Comparison of ENCODE assay signal across 9 cellular contexts in the genomic region with DNA sequence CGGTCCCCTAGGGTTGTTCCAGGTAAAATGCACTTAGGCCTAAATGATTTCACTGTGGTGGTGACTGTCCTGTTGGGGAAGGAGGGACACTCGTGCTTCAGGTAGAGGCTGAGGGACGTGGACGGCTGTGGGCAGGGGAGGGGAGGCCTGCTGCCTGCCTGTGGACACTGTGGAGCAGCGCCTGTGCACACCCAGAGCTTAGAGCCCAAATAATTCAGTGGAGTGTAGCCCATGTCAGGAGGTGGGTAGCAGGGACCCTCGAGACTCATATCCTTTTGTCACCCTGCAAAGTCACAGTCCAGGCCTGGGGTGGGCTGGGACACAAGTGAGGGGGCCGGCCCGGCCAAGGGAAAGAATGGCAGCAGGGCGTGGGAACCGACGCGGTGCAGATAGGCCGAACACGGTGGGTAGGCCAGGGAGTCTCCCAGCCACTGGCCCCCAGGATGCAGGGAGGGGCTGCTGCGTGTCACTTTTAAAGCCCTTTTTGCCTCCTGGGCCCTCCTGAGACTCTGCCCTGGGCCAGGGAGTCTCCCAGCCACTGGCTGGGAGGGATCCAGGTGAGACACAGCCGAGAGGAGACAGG. TPM values are rescaled to one million over a fixed set of nuclear protein-coding genes. Genes with fewer than 3 reads are reported as not detected.
A peak's percentile ranks its signal among the peaks of the same experiment; 100 is the strongest.
DNase-seq lines count a peak whose midpoint lies in the region; ATAC-seq, FAIRE-seq and TF ChIP-seq lines count a peak whose summit lies in the region.
"Had no signal": no experiment of that assay in that cellular context is flagged by ENCODE, and none has a peak within 500 bp of the region (broad histone marks: within the 10 kb centered on the region; RNA-seq: fewer than 3 reads in every experiment).

No MANE protein-coding gene starts in this region.

- CTCF ChIA-PET in AG04450 (lab: Charles Lee): interaction anchor here (4.6 to 5.4 kb wide), 2 partner anchors 30 to 114 kb away, joined by 49 to 87 read pairs; no protein-coding TSS in a partner anchor
- CTCF ChIA-PET in IMR-90 (lab: Yijun Ruan, JAX): no interaction called here
- CTCF ChIA-PET in H1 (lab: Charles Lee; ENCODE audit: partially characterized antibody): interaction anchor here (1.0 to 7.5 kb wide), 5 partner anchors 9 to 367 kb away, joined by 3 to 55 read pairs (median 5); no protein-coding TSS in a partner anchor

- intact Hi-C loops in IMR-90 (cut with micrococcal nuclease): no loop called here

- FAIRE-seq in H1 (lab: Jason Lieb, UNC): no peak

- no peak overlapping the region for H3K27ac Mint-ChIP-seq in neural progenitor cell

- peaks cover 7% of the 10 kb centered on the region; the same call in 1 of the 2 replicates for H3K23me2 ChIP-seq in H1 (ENCODE audit: low read depth, low read length)

- H2BK120ac ChIP-seq in IMR-90 (ENCODE audit: low read depth, low read length) (peak overlapping the region; percentile 85), H1 (replicated peaks; ENCODE audit: low read depth, low read length) (no peak overlapping the region)

- H4K91ac ChIP-seq in IMR-90 (ENCODE audit: insufficient read depth, low read depth, low read length) (peak overlapping the region; percentile 80), H1 (replicated peaks; ENCODE audit: insufficient read length, low read length) (no peak overlapping the region)

- H3K27me3 ChIP-seq in AG04450 (ENCODE audit: control insufficient read depth, insufficient read depth, low read length) (no peaks in the 10 kb centered on the region), IMR-90 (ENCODE audit: control insufficient read depth, insufficient read depth, low read length) (no peaks in the 10 kb centered on the region), H1 (replicated peaks in 1 of 4; ENCODE audit: control insufficient read depth in 3 of 4, extremely low read depth in 1 of 4, insufficient read depth in 3 of 4, low read length in 3 of 4) (peaks cover 3 to 36% (median 29%) of the 10 kb centered on the region in 4 experiments), neural progenitor cell (peaks cover 76% of the 10 kb centered on the region)

- H3K9ac ChIP-seq in IMR-90 (ENCODE audit: low read depth, low read length) (peak overlapping the region; percentile 92), H1 (replicated peaks in 1 of 4; ENCODE audit: extremely low read depth in 1 of 4, low read depth in 3 of 4, low read length in 3 of 4) (no peak overlapping the region), neural progenitor cell (no peak overlapping the region)

- no peak for TF ChIP-seq POLR2A in IMR-90 (IDR thresholded peaks at IDR 0.05; ENCODE audit: low read depth, low read length)
- no peak for TF ChIP-seq POLR2A in H1 (IDR thresholded peaks at IDR 0.05; ENCODE audit: control extremely low read depth in 1 of 2, low read depth in 2 of 2, low read length in 2 of 2)

- peaks cover 9% of the 10 kb centered on the region for H3K9me1 ChIP-seq in IMR-90 (ENCODE audit: insufficient read depth, low read length)

- no peak for TF ChIP-seq RAD21 in IMR-90 (IDR thresholded peaks at IDR 0.05; ENCODE audit: low read length)
- no peak for TF ChIP-seq RAD21 in H1 (IDR thresholded peaks at IDR 0.05 in 1 of 2, conservative IDR thresholded peaks at IDR 0.05 in 1 of 2; ENCODE audit: low read depth in 2 of 2, low read length in 2 of 2)

- H3K79me2 ChIP-seq in H1 (ENCODE audit: control insufficient read depth in 1 of 2, insufficient read depth in 2 of 2, low read length in 2 of 2) (no peaks in the 10 kb centered on the region), neural progenitor cell (ENCODE audit: low read depth) (no peaks in the 10 kb centered on the region)

- H3K4me1 Mint-ChIP-seq in neural progenitor cell: peaks cover 18% of the 10 kb centered on the region

- in situ Hi-C loops in IMR-90 (cut with MboI; ENCODE audit: low sequenced_read_pairs) (no loop called here), ACHN (cut with HindIII; ENCODE audit: low pct_ligation_motif_present, low pct_unique_long_range_greater_than_20kb, low sequenced_read_pairs) (no loop called here)

- TF ChIP-seq EP300 in H1 (IDR thresholded peaks at IDR 0.05; ENCODE audit: borderline replicate concordance in 1 of 2, low read depth in 2 of 2, low read length in 2 of 2): no peak

- H3K79me1 ChIP-seq in IMR-90 (ENCODE audit: low read depth in 1 of 2, low read length in 2 of 2): peaks cover 6 to 38% of the 10 kb centered on the region in 2 experiments
- no peaks in the 10 kb centered on the region for H3K79me1 ChIP-seq in H1 (ENCODE audit: low read depth, low read length)

- peaks cover 12% of the 10 kb centered on the region; the same call in 1 of the 2 replicates for H3K36me3 ChIP-seq in IMR-90 (ENCODE audit: control insufficient read depth, insufficient read depth, low read length)
- no peaks in the 10 kb centered on the region for H3K36me3 ChIP-seq in H1 (ENCODE audit: control insufficient read depth in 2 of 4, insufficient read depth in 4 of 4, low read length in 3 of 4)
- H3K36me3 ChIP-seq in neural progenitor cell: no peaks in the 10 kb centered on the region

- peak overlapping the region; percentile 96; the same call in 1 of the 2 replicates for H4K5ac ChIP-seq in IMR-90 (ENCODE audit: low read depth, low read length)
- H4K5ac ChIP-seq in H1 (ENCODE audit: insufficient read length, low read depth, low read length): no peak overlapping the region

- peak overlapping the region; percentile 97; the same call in 1 of the 2 replicates for H3K4me2 ChIP-seq in IMR-90 (ENCODE audit: low read depth, low read length)
- peak overlapping the region; percentile 59 to 61; a peak in 1 of 4 replicates for H3K4me2 ChIP-seq in H1 (ENCODE audit: insufficient read depth in 1 of 2, low read depth in 2 of 2, low read length in 2 of 2)
- H3K4me2 ChIP-seq in neural progenitor cell: peak overlapping the region; percentile 67

- TF ChIP-seq CTCF in AG04450 (IDR thresholded peaks at IDR 0.05; ENCODE audit: low read depth, low read length) (no peak), IMR-90 (conservative IDR thresholded peaks at IDR 0.05; ENCODE audit: low read depth, low read length) (no peak), H1 (IDR thresholded peaks at IDR 0.05; ENCODE audit: control extremely low read depth in 1 of 3, insufficient read depth in 1 of 3, low read depth in 1 of 3, low read length in 3 of 3) (no peak), neural progenitor cell (IDR thresholded peaks at IDR 0.05) (no peak)

- H3K9me3 ChIP-seq in AG04450 (ENCODE audit: control insufficient read depth, insufficient read depth, low read length): no peaks in the 10 kb centered on the region; the same call in 1 of the 2 replicates
- H3K9me3 ChIP-seq in IMR-90 (ENCODE audit: control insufficient read depth, insufficient read depth, low read length): no peaks in the 10 kb centered on the region
- H3K9me3 ChIP-seq in H1 (ENCODE audit: insufficient read depth in 2 of 2, low read depth in 1 of 2, low read length in 1 of 2): no peaks in the 10 kb centered on the region
- no peaks in the 10 kb centered on the region for H3K9me3 ChIP-seq in neural progenitor cell (ENCODE audit: low read depth)

- H4K8ac ChIP-seq in IMR-90 (ENCODE audit: low read depth in 2 of 2, low read length in 2 of 2) (peak overlapping the region in 1 of 2 experiments; percentile 86; a peak in 2 of 4 replicates), H1 (ENCODE audit: extremely low read depth, insufficient read depth, low read length) (no peak overlapping the region; the same call in 1 of the 2 replicates)

- H3K23ac ChIP-seq in IMR-90 (ENCODE audit: low read depth, low read length) (no peak overlapping the region), H1 (ENCODE audit: insufficient read length) (no peak overlapping the region)

- H2BK5ac ChIP-seq in IMR-90 (ENCODE audit: low read depth, low read length, poor library complexity, severe bottlenecking): peak overlapping the region; percentile 82
- H2BK5ac ChIP-seq in H1 (ENCODE audit: low read depth, low read length): no peak overlapping the region

- H2BK20ac ChIP-seq in IMR-90 (ENCODE audit: low read depth, low read length): 0 out of 2 replicates have a peak overlapping the region, but pooled peaks have one; percentile 42
- H2BK20ac ChIP-seq in H1 (ENCODE audit: low read length): 0 out of 2 replicates have a peak overlapping the region, but pooled peaks have one; percentile 80

- H2BK15ac ChIP-seq in IMR-90 (ENCODE audit: low read depth, low read length) (peak overlapping the region; percentile 68; the same call in 1 of the 3 replicates), H1 (ENCODE audit: low read length) (peak overlapping the region; percentile 97)

- no peak overlapping the region for H3K14ac ChIP-seq in IMR-90 (replicated peaks; ENCODE audit: low read depth, low read length)
- no peak overlapping the region for H3K14ac ChIP-seq in H1 (ENCODE audit: insufficient read length)

- H3F3A ChIP-seq in neural progenitor cell (ENCODE audit: low read depth): peaks cover 13% of the 10 kb centered on the region

- ATAC-seq in IMR-90 (ENCODE audit: low read depth) (no peak), HG02885 (IDR thresholded peaks at IDR 0.05; ENCODE audit: poor library complexity, unreplicated experiment) (no peak), HG02870 (IDR thresholded peaks at IDR 0.05; ENCODE audit: unreplicated experiment) (no peak)

- peaks cover 20% of the 10 kb centered on the region for H3K4me1 ChIP-seq in IMR-90 (ENCODE audit: control insufficient read depth, insufficient read depth, low read length)
- peaks cover 0 to 14% (median 11%) of the 10 kb centered on the region in 4 experiments; a peak in 5 of 7 replicates for H3K4me1 ChIP-seq in H1 (replicated peaks in 1 of 4; ENCODE audit: control insufficient read depth in 3 of 4, insufficient read depth in 4 of 4, low read length in 3 of 4)
- peaks cover 10% of the 10 kb centered on the region for H3K4me1 ChIP-seq in neural progenitor cell

- H2AK5ac ChIP-seq in IMR-90 (ENCODE audit: low read depth, low read length) (peak overlapping the region; percentile 70), H1 (ENCODE audit: low read depth, low read length) (no peak overlapping the region; the same call in 1 of the 2 replicates)

- H3K56ac ChIP-seq in IMR-90 (ENCODE audit: extremely low read depth, insufficient read depth, low read length): no peak overlapping the region
- no peak overlapping the region for H3K56ac ChIP-seq in H1 (replicated peaks; ENCODE audit: insufficient read length, low read depth, low read length)

- H3K4me3 Mint-ChIP-seq in neural progenitor cell: peak overlapping the region; percentile 80

- dilution Hi-C loops in IMR-90 (cut with HindIII; ENCODE audit: low sequenced_read_pairs, unreplicated experiment): no loop called here

- no peak for DNase-seq in AG04450 (ENCODE audit: low read depth, low spot score)
- no peak for DNase-seq in IMR-90
- DNase-seq in H1 (ENCODE audit: low read depth in 1 of 2, low spot score in 2 of 2): no peak
- DNase-seq in neural progenitor cell (ENCODE audit: low spot score): no peak
- no peak for DNase-seq in ACHN
- DNase-seq in HPDE6-E6E7 (ENCODE audit: extremely low spot score): no peak
- DNase-seq: DMS79 had no signal

- H3K4me3 ChIP-seq in AG04450 (ENCODE audit: low read depth, low read length): peak overlapping the region; percentile 50
- H3K4me3 ChIP-seq in IMR-90 (ENCODE audit: insufficient read depth, low read depth, low read length): no peak overlapping the region; the same call in 1 of the 2 replicates
- H3K4me3 ChIP-seq in H1 (ENCODE audit: extremely low read depth in 1 of 4, insufficient read depth in 2 of 4, low read depth in 3 of 4, low read length in 4 of 4): peak overlapping the region in 1 of 4 experiments; percentile 50; a peak in 1 of 8 replicates
- no peak overlapping the region for H3K4me3 ChIP-seq in neural progenitor cell

- 88% methylated on average over 14 of the region's 16 CpGs; no CpG with 5 or more reads in 1 of the 2 experiments for WGBS in IMR-90 (ENCODE audit: extremely low coverage in 2 of 2, insufficient read length in 1 of 2), 2 experiments
- 93% methylated on average over 15 of the region's 16 CpGs; no CpG with 5 or more reads in 1 of the 2 experiments for WGBS in H1 (ENCODE audit: extremely low coverage in 1 of 2, insufficient coverage in 1 of 2, insufficient read length in 1 of 2, insufficient replicate concordance in 2 of 2, low coverage in 1 of 2, low lambda C conversion rate in 2 of 2, missing lambda C conversion rate in 1 of 2), 2 experiments

- H2BK12ac ChIP-seq in H1 (ENCODE audit: low read depth, low read length): 0 out of 2 replicates have a peak overlapping the region, but pooled peaks have one; percentile 80

- no peaks in the 10 kb centered on the region for H3K9me3 Mint-ChIP-seq in neural progenitor cell

- H3K36me3 Mint-ChIP-seq in neural progenitor cell: no peaks in the 10 kb centered on the region

- H3K27ac ChIP-seq in AG04450 (ENCODE audit: low read depth, low read length) (no peak overlapping the region), IMR-90 (ENCODE audit: insufficient read depth, low read length) (no peak overlapping the region), H1 (ENCODE audit: low read depth, low read length) (no peak overlapping the region), neural progenitor cell (no peak overlapping the region)

- H3K18ac ChIP-seq in IMR-90 (ENCODE audit: low read depth, low read length) (no peak overlapping the region), H1 (ENCODE audit: extremely low read depth, low read length) (no peak overlapping the region)

- H2AK9ac ChIP-seq in IMR-90 (replicated peaks; ENCODE audit: low read depth, low read length, poor library complexity): peak overlapping the region; percentile 96

- H4K20me1 ChIP-seq in IMR-90 (ENCODE audit: insufficient read depth, low read length) (peaks cover 15% of the 10 kb centered on the region), H1 (replicated peaks in 1 of 2; ENCODE audit: control insufficient read depth in 1 of 2, insufficient read depth in 2 of 2, low read length in 2 of 2) (peaks cover 0 to 9% of the 10 kb centered on the region in 2 experiments), neural progenitor cell (ENCODE audit: low read depth) (peaks cover 5% of the 10 kb centered on the region)

- peak overlapping the region; percentile 77 for H3K4ac ChIP-seq in IMR-90 (ENCODE audit: low read depth, low read length)
- no peak overlapping the region for H3K4ac ChIP-seq in H1 (replicated peaks; ENCODE audit: insufficient read length, low read depth, low read length)

- H2AFZ ChIP-seq in IMR-90 (replicated peaks; ENCODE audit: low read length, poor library complexity) (peak overlapping the region; percentile 93), H1 (ENCODE audit: low read length) (no peak overlapping the region), neural progenitor cell (replicated peaks) (no peak overlapping the region)

- no TSS peak for BruUV-seq in IMR-90 (replicated peaks; lab: Mats Ljungman, UMichigan)

- POLR2A ChIA-PET in AG04450 (lab: Yijun Ruan, JAX) (interaction anchor here (3.8 kb wide), 1 partner anchor 129 kb away, joined by 22 read pairs; a partner anchor contains a TSS), IMR-90 (lab: Charles Lee; ENCODE audit: unreplicated experiment) (no interaction called here), H1 (lab: Charles Lee; ENCODE audit: partially characterized antibody) (interaction anchor here (0.7 to 2.1 kb wide), 4 partner anchors 61 to 157 kb away, joined by 3 to 7 read pairs (median 3); a partner anchor contains a TSS)

- H3K27me3 Mint-ChIP-seq in neural progenitor cell (ENCODE audit: insufficient read depth, low read depth): peaks cover 27% of the 10 kb centered on the region

RNA-seq across cellular contexts. Expression of a gene that starts 0.7 kb away (rescaled TPM):
- 16.7 and 23.5 TPM in 2 replicates for polyA plus RNA-seq in AG04450 (2011; rRNA removed)
- polyA minus RNA-seq in AG04450 (2011; rRNA and poly(A)+ RNA removed): 6.3 and 6.5 TPM in 2 replicates
- 18.6 and 20.8 TPM in 2 replicates for total RNA-seq in IMR-90 (2012; rRNA removed)
- 77.8 and 96.6 TPM in 2 replicates for polyA plus RNA-seq in IMR-90 (2012; rRNA removed)
- polyA plus RNA-seq in IMR-90 (2012; cell fraction: cytosol; rRNA removed): 98.1 and 126 TPM in 2 replicates
- 54.5 and 134 TPM in 2 replicates for polyA plus RNA-seq in IMR-90 (2012; cell fraction: nucleus; rRNA removed; ENCODE audit: low replicate concordance)
- total RNA-seq in H1 (2021; fragmentation: NEBNext Ultra II Directional; extraction: Animal tissue kit (Norgen Biotek cat#: 25700)): 19.3 and 19.6 TPM in 2 replicates
- 13.9 and 22.4 TPM in 2 replicates for polyA plus RNA-seq in H1 (2011; rRNA removed)
- 14.3 TPM for polyA plus RNA-seq in H1 (2011; cell fraction: cytosol; rRNA removed)
- polyA plus RNA-seq in H1 (2011; cell fraction: nucleus; rRNA removed): 15.4 TPM
- polyA plus RNA-seq in H1 (2012, experiment 1 of 2): 6.9 to 18.2 TPM (median 15.2 TPM) in 4 replicates
- 11.5 TPM for polyA plus RNA-seq in H1 (2012, experiment 2 of 2)
- 16.9 TPM for polyA plus RNA-seq in H1 (2013, experiment 1 of 2)
- 16.5 TPM for polyA plus RNA-seq in H1 (2013, experiment 2 of 2)
- polyA minus RNA-seq in H1 (2011; rRNA and poly(A)+ RNA removed): 2.1 and 3.3 TPM in 2 replicates
- 10.2 TPM for polyA minus RNA-seq in H1 (2011; cell fraction: cytosol; rRNA and poly(A)+ RNA removed)
- polyA minus RNA-seq in H1 (2011; cell fraction: nucleus; rRNA and poly(A)+ RNA removed): 1.9 TPM
- total RNA-seq in neural progenitor cell (ENCODE audit: low replicate concordance): 3.0 and 9.1 TPM in 2 replicates

RNA-seq across cellular contexts. Expression of a gene that starts 6.4 kb away (rescaled TPM):
- polyA plus RNA-seq in AG04450 (2011; rRNA removed) (0.66 and 0.94 TPM in 2 replicates), IMR-90 (2012; rRNA removed) (2.0 and 3.7 TPM in 2 replicates), H1 (2011; rRNA removed) (4.0 and 7.8 TPM in 2 replicates)
- not detected in 2 replicates for polyA minus RNA-seq in AG04450 (2011; rRNA and poly(A)+ RNA removed)
- total RNA-seq in IMR-90 (2012; rRNA removed) (0.18 TPM in 1 of 2 replicates, not detected in the other), neural progenitor cell (ENCODE audit: low replicate concordance) (0.99 TPM in 1 of 2 replicates, not detected in the other)
- polyA plus RNA-seq in IMR-90 (2012; cell fraction: cytosol; rRNA removed): 6.1 and 9.0 TPM in 2 replicates
- polyA plus RNA-seq in IMR-90 (2012; cell fraction: nucleus; rRNA removed; ENCODE audit: low replicate concordance): 2.5 and 7.1 TPM in 2 replicates
- total RNA-seq in H1 (2021; fragmentation: NEBNext Ultra II Directional; extraction: Animal tissue kit (Norgen Biotek cat#: 25700)): 8.1 and 10.3 TPM in 2 replicates
- 2.0 TPM for polyA plus RNA-seq in H1 (2011; cell fraction: cytosol; rRNA removed)
- 4.4 TPM for polyA plus RNA-seq in H1 (2011; cell fraction: nucleus; rRNA removed)
- polyA plus RNA-seq in H1 (2012, experiment 1 of 2): 3.4 to 6.5 TPM (median 4.5 TPM) in 4 replicates
- polyA plus RNA-seq in H1 (2012, experiment 2 of 2): 9.6 TPM
- polyA plus RNA-seq in H1 (2013, experiment 1 of 2): 11.2 TPM
- polyA plus RNA-seq in H1 (2013, experiment 2 of 2): 14.0 TPM
- not detected in 2 replicates for polyA minus RNA-seq in H1 (2011; rRNA and poly(A)+ RNA removed)
- polyA minus RNA-seq in H1 (2011; cell fraction: cytosol; rRNA and poly(A)+ RNA removed): 9.9 TPM
- polyA minus RNA-seq in H1 (2011; cell fraction: nucleus; rRNA and poly(A)+ RNA removed): 1.4 TPM

RNA-seq across cellular contexts. Expression of a gene that starts 16.3 kb away (rescaled TPM):
- polyA plus RNA-seq in AG04450 (2011; rRNA removed) (8.2 and 10.7 TPM in 2 replicates), IMR-90 (2012; rRNA removed) (36.4 and 40.6 TPM in 2 replicates), H1 (2011; rRNA removed) (29.3 and 43.0 TPM in 2 replicates)
- 7.2 and 7.8 TPM in 2 replicates for polyA minus RNA-seq in AG04450 (2011; rRNA and poly(A)+ RNA removed)
- total RNA-seq in IMR-90 (2012; rRNA removed) (3.4 and 4.4 TPM in 2 replicates), neural progenitor cell (ENCODE audit: low replicate concordance) (12.7 and 31.2 TPM in 2 replicates)
- 23.6 and 37.3 TPM in 2 replicates for polyA plus RNA-seq in IMR-90 (2012; cell fraction: cytosol; rRNA removed)
- 98.8 and 225 TPM in 2 replicates for polyA plus RNA-seq in IMR-90 (2012; cell fraction: nucleus; rRNA removed; ENCODE audit: low replicate concordance)
- total RNA-seq in H1 (2021; fragmentation: NEBNext Ultra II Directional; extraction: Animal tissue kit (Norgen Biotek cat#: 25700)): 47.6 and 51.7 TPM in 2 replicates
- 32.3 TPM for polyA plus RNA-seq in H1 (2011; cell fraction: cytosol; rRNA removed)
- polyA plus RNA-seq in H1 (2011; cell fraction: nucleus; rRNA removed): 108 TPM
- 16.9 to 39.8 TPM (median 34.7 TPM) in 4 replicates for polyA plus RNA-seq in H1 (2012, experiment 1 of 2)
- 28.2 TPM for polyA plus RNA-seq in H1 (2012, experiment 2 of 2)
- 32.1 TPM for polyA plus RNA-seq in H1 (2013, experiment 1 of 2)
- 31.4 TPM for polyA plus RNA-seq in H1 (2013, experiment 2 of 2)
- polyA minus RNA-seq in H1 (2011; rRNA and poly(A)+ RNA removed): 10.2 and 11.0 TPM in 2 replicates
- polyA minus RNA-seq in H1 (2011; cell fraction: cytosol; rRNA and poly(A)+ RNA removed): 34.1 TPM
- polyA minus RNA-seq in H1 (2011; cell fraction: nucleus; rRNA and poly(A)+ RNA removed): 28.8 TPM

RNA-seq across cellular contexts. Expression of a gene that starts 21.7 kb away (rescaled TPM):
- polyA plus RNA-seq in AG04450 (2011; rRNA removed) (10.7 and 14.5 TPM in 2 replicates), IMR-90 (2012; rRNA removed) (28.0 and 33.3 TPM in 2 replicates), H1 (2011; rRNA removed) (150 and 209 TPM in 2 replicates)
- 4.3 and 4.7 TPM in 2 replicates for polyA minus RNA-seq in AG04450 (2011; rRNA and poly(A)+ RNA removed)
- total RNA-seq in IMR-90 (2012; rRNA removed) (22.8 and 28.1 TPM in 2 replicates), neural progenitor cell (ENCODE audit: low replicate concordance) (26.3 and 43.6 TPM in 2 replicates)
- 46.3 and 54.8 TPM in 2 replicates for polyA plus RNA-seq in IMR-90 (2012; cell fraction: cytosol; rRNA removed)
- 20.6 and 53.2 TPM in 2 replicates for polyA plus RNA-seq in IMR-90 (2012; cell fraction: nucleus; rRNA removed; ENCODE audit: low replicate concordance)
- 70.9 and 84.5 TPM in 2 replicates for total RNA-seq in H1 (2021; fragmentation: NEBNext Ultra II Directional; extraction: Animal tissue kit (Norgen Biotek cat#: 25700))
- 159 TPM for polyA plus RNA-seq in H1 (2011; cell fraction: cytosol; rRNA removed)
- polyA plus RNA-seq in H1 (2011; cell fraction: nucleus; rRNA removed): 107 TPM
- polyA plus RNA-seq in H1 (2012, experiment 1 of 2): 24.3 to 84.5 TPM (median 77.9 TPM) in 4 replicates
- 61.3 TPM for polyA plus RNA-seq in H1 (2012, experiment 2 of 2)
- 43.2 TPM for polyA plus RNA-seq in H1 (2013, experiment 1 of 2)
- polyA plus RNA-seq in H1 (2013, experiment 2 of 2): 47.0 TPM
- polyA minus RNA-seq in H1 (2011; rRNA and poly(A)+ RNA removed): 26.8 and 36.7 TPM in 2 replicates
- 44.5 TPM for polyA minus RNA-seq in H1 (2011; cell fraction: cytosol; rRNA and poly(A)+ RNA removed)
- 28.0 TPM for polyA minus RNA-seq in H1 (2011; cell fraction: nucleus; rRNA and poly(A)+ RNA removed)

RNA-seq across cellular contexts. Expression of a gene that starts 21.8 kb away (rescaled TPM):
- polyA plus RNA-seq in AG04450 (2011; rRNA removed) (35.9 and 42.2 TPM in 2 replicates), IMR-90 (2012; rRNA removed) (88.6 and 95.9 TPM in 2 replicates), H1 (2011; rRNA removed) (65.9 and 90.2 TPM in 2 replicates)
- polyA minus RNA-seq in AG04450 (2011; rRNA and poly(A)+ RNA removed): 67.9 and 99.1 TPM in 2 replicates
- total RNA-seq in IMR-90 (2012; rRNA removed) (22.8 and 31.4 TPM in 2 replicates), neural progenitor cell (ENCODE audit: low replicate concordance) (55.1 and 63.4 TPM in 2 replicates)
- 51.7 and 66.3 TPM in 2 replicates for polyA plus RNA-seq in IMR-90 (2012; cell fraction: cytosol; rRNA removed)
- polyA plus RNA-seq in IMR-90 (2012; cell fraction: nucleus; rRNA removed; ENCODE audit: low replicate concordance): 202 and 503 TPM in 2 replicates
- 91.1 and 96.6 TPM in 2 replicates for total RNA-seq in H1 (2021; fragmentation: NEBNext Ultra II Directional; extraction: Animal tissue kit (Norgen Biotek cat#: 25700))
- polyA plus RNA-seq in H1 (2011; cell fraction: cytosol; rRNA removed): 41.7 TPM
- 431 TPM for polyA plus RNA-seq in H1 (2011; cell fraction: nucleus; rRNA removed)
- 79.5 to 86.9 TPM (median 82.8 TPM) in 4 replicates for polyA plus RNA-seq in H1 (2012, experiment 1 of 2)
- 60.3 TPM for polyA plus RNA-seq in H1 (2012, experiment 2 of 2)
- 39.2 TPM for polyA plus RNA-seq in H1 (2013, experiment 1 of 2)
- 39.2 TPM for polyA plus RNA-seq in H1 (2013, experiment 2 of 2)
- polyA minus RNA-seq in H1 (2011; rRNA and poly(A)+ RNA removed): 71.6 and 74.8 TPM in 2 replicates
- polyA minus RNA-seq in H1 (2011; cell fraction: cytosol; rRNA and poly(A)+ RNA removed): 70.0 TPM
- 98.2 TPM for polyA minus RNA-seq in H1 (2011; cell fraction: nucleus; rRNA and poly(A)+ RNA removed)
